Comparison of ENCODE assay signal across 8 cellular contexts in genomic region chr12:132955933-132956725, GRCh38. TPM values are rescaled to one million over a fixed set of nuclear protein-coding genes. Genes with fewer than 3 reads are reported as not detected.
DNase-seq lines count a peak whose midpoint lies in the region; ATAC-seq and TF ChIP-seq lines count a peak whose summit lies in the region.

Gene ZNF605 (minus strand): TSS chr12:132956306. CDS start chr12:132945635, 10,671 bp downstream.

- H3K27me3 ChIP-seq in right cardiac atrium (ENCODE audit: control insufficient read depth, insufficient read depth): no peaks in the 10 kb centered on the region
- H3K27me3 ChIP-seq in psoas muscle (ENCODE audit: insufficient read depth in 3 of 3, low read length in 2 of 3): no peaks in the 10 kb centered on the region

- peak within 1 kb of the TSS; percentile 95 for H3K4me3 Mint-ChIP-seq in HFFc6
- H3K4me3 Mint-ChIP-seq in T-helper 1 cell treated with Interleukin-12 subunit alpha and Interleukin-12 subunit beta and Interleukin-4 antibody, amounts not matched to agents 30 μg/mL and 1 μg/mL, for 36 hours: peak within 1 kb of the TSS; percentile 96

- H3K36me3 Mint-ChIP-seq in HFFc6 (ENCODE audit: low read depth): peaks cover 48% of the 10 kb centered on the region
- H3K36me3 Mint-ChIP-seq in T-helper 1 cell treated with Interleukin-12 subunit alpha and Interleukin-12 subunit beta and Interleukin-4 antibody, amounts not matched to agents 30 μg/mL and 1 μg/mL, for 36 hours (ENCODE audit: low read depth): peaks cover 26% of the 10 kb centered on the region

- TF ChIP-seq POLR2A in NB4 (IDR thresholded peaks at IDR 0.05; ENCODE audit: extremely low read depth, insufficient read length): peak; percentile 45

- ATAC-seq in right cardiac atrium (peak; percentile 95 to 97), psoas muscle (peak; percentile 94 to 97 (median 96))

- WGBS in right cardiac atrium: under 1% methylated on average over 69 of the region's 69 CpGs
- 0 to 1% (median 1%) methylated on average over 50 to 69 of the region's 69 CpGs for WGBS in psoas muscle, 3 donors
- under 1% methylated on average over 69 of the region's 69 CpGs for WGBS in urinary bladder

- peak; percentile 95 for DNase-seq in GM10266 (ENCODE audit: extremely low spot score)
- DNase-seq in HFFc6: peak; percentile 82
- DNase-seq in NB4 (ENCODE audit: low read depth): peak; percentile 94
- DNase-seq in right cardiac atrium: peak; percentile 94 to 97 (median 96)
- DNase-seq in psoas muscle: peak; percentile 91 to 95

- no peaks in the 10 kb centered on the region for H3K36me3 ChIP-seq in psoas muscle (ENCODE audit: insufficient read depth in 1 of 2, low read depth in 1 of 2)
- H3K36me3 ChIP-seq in urinary bladder (ENCODE audit: insufficient read depth): peaks cover 2% of the 10 kb centered on the region

- H3K4me1 Mint-ChIP-seq in HFFc6 (ENCODE audit: low read depth): peaks cover 17% of the 10 kb centered on the region
- peaks cover 14% of the 10 kb centered on the region for H3K4me1 Mint-ChIP-seq in T-helper 1 cell treated with Interleukin-12 subunit alpha and Interleukin-12 subunit beta and Interleukin-4 antibody, amounts not matched to agents 30 μg/mL and 1 μg/mL, for 36 hours (ENCODE audit: low read depth)

- H3K4me1 ChIP-seq in right cardiac atrium (ENCODE audit: control insufficient read depth, insufficient read depth, low read length) (no peaks in the 10 kb centered on the region), psoas muscle (peaks cover 3% of the 10 kb centered on the region), urinary bladder (ENCODE audit: insufficient read depth) (no peaks in the 10 kb centered on the region)

- H3K4me3 ChIP-seq in NB4 (ENCODE audit: low read depth, low read length) (peak within 1 kb of the TSS; percentile 91), right cardiac atrium (ENCODE audit: low read length) (peak within 1 kb of the TSS; percentile 98), psoas muscle (peak within 1 kb of the TSS; percentile 81), urinary bladder (ENCODE audit: low read depth, low read length) (peak within 1 kb of the TSS; percentile 88)

- H3K27ac Mint-ChIP-seq in HFFc6: peak within 1 kb of the TSS; percentile 91
- peak within 1 kb of the TSS; percentile 94 for H3K27ac Mint-ChIP-seq in T-helper 1 cell treated with Interleukin-12 subunit alpha and Interleukin-12 subunit beta and Interleukin-4 antibody, amounts not matched to agents 30 μg/mL and 1 μg/mL, for 36 hours

- H3K9me3 ChIP-seq in right cardiac atrium (ENCODE audit: control insufficient read depth, low read length) (no peaks in the 10 kb centered on the region), psoas muscle (peaks cover 16% of the 10 kb centered on the region)

- no peak for TF ChIP-seq CTCF in GM10266 (IDR thresholded peaks at IDR 0.05; ENCODE audit: control insufficient read depth, insufficient read depth, low read depth, missing control alignments)
- TF ChIP-seq CTCF in HFFc6 (IDR thresholded peaks at IDR 0.05): no peak
- no peak for TF ChIP-seq CTCF in NB4 (IDR thresholded peaks at IDR 0.05; ENCODE audit: low read depth, low read length)
- no peak for TF ChIP-seq CTCF in psoas muscle (IDR thresholded peaks at IDR 0.05)

- H3K27me3 Mint-ChIP-seq in HFFc6 (ENCODE audit: insufficient read depth): peaks cover 23% of the 10 kb centered on the region
- no peaks in the 10 kb centered on the region for H3K27me3 Mint-ChIP-seq in T-helper 1 cell treated with Interleukin-12 subunit alpha and Interleukin-12 subunit beta and Interleukin-4 antibody, amounts not matched to agents 30 μg/mL and 1 μg/mL, for 36 hours (ENCODE audit: low read depth)

- H3K27ac ChIP-seq in angular gyrus (ENCODE audit: low read depth, low read length) (peak within 1 kb of the TSS; percentile 86), right cardiac atrium (ENCODE audit: low read length) (peak within 1 kb of the TSS; percentile 95), psoas muscle (peak within 1 kb of the TSS; percentile 88), urinary bladder (ENCODE audit: low read depth) (peak within 1 kb of the TSS; percentile 90)

- intact Hi-C loops in right cardiac atrium (cut with DNase I) (no loop called here), psoas muscle (cut with DNase I) (loop anchor here (2.0 to 5.0 kb wide), 3 partner anchors 31 to 176 kb away; partner anchors contain the start of genes ZNF10 (in 1 of the 2), ZNF26 (in 1 of the 2), ZNF84 (in 1 of the 2) and ZNF891 (in 1 of the 2))

- H3K9me3 Mint-ChIP-seq in HFFc6: peaks cover 43% of the 10 kb centered on the region
- H3K9me3 Mint-ChIP-seq in T-helper 1 cell treated with Interleukin-12 subunit alpha and Interleukin-12 subunit beta and Interleukin-4 antibody, amounts not matched to agents 30 μg/mL and 1 μg/mL, for 36 hours: peaks cover 36% of the 10 kb centered on the region

RNA-seq across cellular contexts. Expression of gene ZNF605, which starts in this region (rescaled TPM):
- total RNA-seq in HFFc6 (2021; fragmentation: NEBNext Ultra II Directional; extraction: Animal tissue kit (Norgen Biotek cat#: 25700)): 10 to 100 TPM in 1 of 6 experiments, 1 to 10 TPM in 5; 6.2 to 11.8 (median 7.6) TPM
- 10 to 100 TPM in 3 of 4 donors, 1 to 10 TPM in 1; 9.7 to 17.4 (median 15.3) TPM for total RNA-seq in right cardiac atrium
- polyA plus RNA-seq in right cardiac atrium: 6.5 TPM
- total RNA-seq in psoas muscle: 1 to 10 TPM; 6.6 to 8.8 (median 7.8) TPM
- polyA plus RNA-seq in psoas muscle: 1 to 10 TPM; 1.6 to 4.1 (median 2.5) TPM
- total RNA-seq in urinary bladder: 27.7 TPM
- polyA plus RNA-seq in urinary bladder: 4.4 TPM

Comparison
In these comparisons a context has a peak if more than half of its experiments do, and no peak if none do; other contexts are left out.
1. Peak in every context shown above with its lines: DNase-seq, ATAC-seq, H3K4me3 ChIP-seq and H3K27ac ChIP-seq.
2. intact Hi-C loops: an anchor here in psoas muscle (2.0 to 5.0 kb wide); none called in right cardiac atrium.